8 cellular contexts compared by ENCODE assay signal in the genomic region with DNA sequence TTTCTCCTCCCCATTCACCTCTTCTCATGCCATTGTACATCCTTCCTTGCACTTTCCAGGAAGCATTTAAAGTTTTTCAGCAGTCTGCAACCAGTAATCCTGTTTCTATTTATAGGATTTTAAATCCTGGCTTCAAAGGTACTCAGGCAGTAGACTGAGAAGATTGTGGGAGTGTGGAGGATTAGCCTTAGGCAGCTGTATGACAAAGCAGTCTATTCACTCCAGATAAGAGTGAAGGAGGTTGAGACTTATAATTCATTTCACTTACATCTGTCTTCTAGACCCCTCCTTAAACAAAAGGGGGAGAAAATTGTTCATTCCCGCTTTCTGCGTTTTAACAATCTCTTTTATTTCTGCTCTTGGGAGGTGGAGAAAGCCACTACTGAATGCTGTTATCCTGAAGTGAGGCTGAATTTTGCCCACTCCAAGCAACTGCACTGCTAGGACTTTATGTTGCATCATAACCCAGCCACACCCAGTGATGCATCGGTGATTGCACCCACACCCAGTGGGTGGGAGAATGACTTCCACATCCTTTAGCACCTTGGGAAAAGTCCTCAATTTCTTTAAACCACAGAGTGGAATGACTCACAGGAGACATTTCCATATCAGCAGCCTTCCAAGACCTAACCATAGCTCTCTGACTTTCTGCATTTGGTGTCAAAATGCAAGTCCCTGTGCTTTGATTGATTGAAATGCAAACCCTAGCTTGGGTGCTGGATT.
DNase-seq lines count a peak whose midpoint lies in the region; ATAC-seq and FAIRE-seq lines count a peak whose summit lies in the region.

No MANE protein-coding gene starts in this region.

- ATAC-seq in T-helper 17 cell = peak; percentile 18
- ATAC-seq in HG03280 (IDR thresholded peaks at IDR 0.05; ENCODE audit: unreplicated experiment) = no peak
- no peak for ATAC-seq in HG03378 (IDR thresholded peaks at IDR 0.05; ENCODE audit: unreplicated experiment)

- no peaks in the 10 kb centered on the region for H3K36me3 Mint-ChIP-seq in T-helper 17 cell (ENCODE audit: low read depth)

- peak in 2 of 3 donors; percentile 7 to 13 for DNase-seq in stimulated activated CD4-positive, alpha-beta T cell treated with anti-CD3 and anti-CD28 coated beads, Interleukin-12 subunit alpha, Interleukin-12 subunit beta, amount 100 ng/mL, for 48 hours (ENCODE audit: low read depth in 2 of 3, low spot score in 1 of 3)
- no peak for DNase-seq in stimulated activated CD4-positive, alpha-beta T cell treated with anti-CD3 and anti-CD28 coated beads, Interleukin-4, amount 100 ng/mL, for 1 hour
- DNase-seq in T-helper 17 cell (no peak), hepatic stellate cell (ENCODE audit: low spot score) (peak; percentile 14), urothelium cell line (ENCODE audit: low spot score) (peak; percentile 32), NCI-H146 treated with DMSO at 0.1 percent for 48 hours (lab: John Stamatoyannopoulos, UW; ENCODE audit: unreplicated experiment) (no peak)

- no peak for FAIRE-seq in urothelium cell line (lab: Jason Lieb, UNC)

- H3K9me3 ChIP-seq in T-helper 17 cell (ENCODE audit: control insufficient read depth, low read length, poor library complexity, severe bottlenecking) = no peaks in the 10 kb centered on the region

- peak overlapping the region; percentile 16 for H3K27ac Mint-ChIP-seq in T-helper 17 cell

- H3K4me3 Mint-ChIP-seq in T-helper 17 cell = no peak overlapping the region

- H3K27me3 Mint-ChIP-seq in T-helper 17 cell = no peaks in the 10 kb centered on the region

- H3K4me1 Mint-ChIP-seq in T-helper 17 cell = peaks cover 6% of the 10 kb centered on the region

Comparison
In these comparisons a context has a peak if more than half of its experiments do, and no peak if none do; other contexts are left out.
1. DNase-seq: peak in stimulated activated CD4-positive, alpha-beta T cell treated with anti-CD3 and anti-CD28 coated beads, Interleukin-12 subunit alpha, Interleukin-12 subunit beta, amount 100 ng/mL, for 48 hours (2 of 3), hepatic stellate cell (single experiment) and urothelium cell line (single experiment); none in stimulated activated CD4-positive, alpha-beta T cell treated with anti-CD3 and anti-CD28 coated beads, Interleukin-4, amount 100 ng/mL, for 1 hour (single experiment), T-helper 17 cell (0 of 3) and NCI-H146 treated with DMSO at 0.1 percent for 48 hours (single experiment).